In the genomic region with DNA sequence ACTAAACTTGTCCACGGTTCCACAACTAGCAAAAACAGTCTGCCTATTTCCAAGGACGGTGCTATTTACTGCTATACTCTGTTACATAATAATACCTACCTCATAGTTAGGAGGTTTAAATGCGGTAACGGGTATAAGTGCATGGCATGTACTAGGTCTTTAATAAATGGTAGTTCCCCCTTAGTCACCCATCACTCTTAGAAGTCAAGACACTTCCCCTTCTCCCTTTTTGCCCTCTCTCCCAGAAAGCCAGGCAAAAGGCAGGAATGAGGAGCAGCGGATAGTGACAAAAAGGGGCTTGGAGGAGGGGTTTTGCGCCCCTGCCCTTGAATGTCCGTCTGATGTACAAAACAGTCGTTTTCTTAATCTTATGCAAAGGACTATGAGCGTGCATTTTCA, we compare ENCODE assay signal across 12 cellular contexts. TPM values are rescaled to one million over a fixed set of nuclear protein-coding genes. Genes with fewer than 3 reads are reported as not detected.
DNase-seq lines count a peak whose midpoint lies in the region; ATAC-seq and TF ChIP-seq lines count a peak whose summit lies in the region.
"Had no signal": no experiment of that assay in that cellular context is flagged by ENCODE, and none has a peak within 500 bp of the region (broad histone marks: within the 10 kb centered on the region; RNA-seq: fewer than 3 reads in every experiment).

No MANE protein-coding gene starts in this region.

- H3K9ac ChIP-seq in MM.1S (ENCODE audit: low read length) (no peak overlapping the region), neuronal stem cell (ENCODE audit: low read depth, low read length, poor library complexity) (no peak overlapping the region)

- peaks cover 31% of the 10 kb centered on the region for H3F3A ChIP-seq in MM.1S (ENCODE audit: insufficient read depth, low read length)

- WGBS in neuronal stem cell (ENCODE audit: extremely low coverage in 2 of 2, insufficient read length in 2 of 2, insufficient replicate concordance in 1 of 2), 2 donors: no CpG with 5 or more reads among the region's 9 CpGs

- H2AFZ ChIP-seq in MM.1S (ENCODE audit: low read length) (peak overlapping the region; percentile 79), neuronal stem cell (ENCODE audit: low read length) (peak overlapping the region; percentile 36)

- TF ChIP-seq POLR2A in GM18505 (IDR thresholded peaks at IDR 0.05; ENCODE audit: borderline replicate concordance, extremely low read depth, insufficient read depth, insufficient read length): no peak

- CTCF ChIA-PET in CD8-positive, alpha-beta memory T cell (lab: Charles Lee): no interaction called here

- H3K9me3 Mint-ChIP-seq in CD8-positive, alpha-beta memory T cell: no peaks in the 10 kb centered on the region
- H3K9me3 Mint-ChIP-seq in brain: peaks cover 0 to 4% (median 0%) of the 10 kb centered on the region in 5 experiments

- H3K36me3 Mint-ChIP-seq in CD8-positive, alpha-beta memory T cell: peaks cover 0 to 34% (median 2%) of the 10 kb centered on the region in 3 donors
- peaks cover 21% of the 10 kb centered on the region for H3K36me3 Mint-ChIP-seq in brain

- no peak for DNase-seq in CD8-positive, alpha-beta memory T cell
- DNase-seq in MM.1S (no peak), neuronal stem cell (ENCODE audit: low spot score) (no peak), NCI-H69 (lab: John Stamatoyannopoulos, UW) (no peak), HAP-1 (ENCODE audit: low spot score in 2 of 2) (no peak), NCI-H774 (lab: John Stamatoyannopoulos, UW) (no peak)
- DNase-seq: foreskin fibroblast; mesendoderm; NCI-H446 treated with DMSO at 0.1 percent for 48 hours; stimulated activated CD4-positive, alpha-beta T cell treated with anti-CD3 and anti-CD28 coated beads, Interleukin-12 subunit alpha, Interleukin-12 subunit beta, amount 100 ng/mL, for 4 hours had no signal

- H3K4me1 ChIP-seq in CD8-positive, alpha-beta memory T cell (ENCODE audit: insufficient read depth, low read length): peaks cover 38% of the 10 kb centered on the region
- H3K4me1 ChIP-seq in MM.1S (ENCODE audit: low read length): peaks cover 13% of the 10 kb centered on the region
- H3K4me1 ChIP-seq in neuronal stem cell (ENCODE audit: control insufficient read depth in 2 of 2, insufficient read depth in 1 of 2, low read depth in 1 of 2, low read length in 2 of 2): peaks cover 10 to 11% of the 10 kb centered on the region in 2 donors
- H3K4me1 ChIP-seq in HAP-1: peaks cover 27% of the 10 kb centered on the region

- H3K27ac Mint-ChIP-seq in CD8-positive, alpha-beta memory T cell: peak overlapping the region in 6 of 8 donors; percentile 47 to 98 (median 76)
- H3K27ac Mint-ChIP-seq in brain: peak overlapping the region; percentile 91 to 99 (median 97)

- H3K9me2 ChIP-seq in MM.1S (replicated peaks; ENCODE audit: insufficient read depth, low read length): no peaks in the 10 kb centered on the region

- H3K36me3 ChIP-seq in CD8-positive, alpha-beta memory T cell (ENCODE audit: insufficient read depth, low read length): no peaks in the 10 kb centered on the region
- H3K36me3 ChIP-seq in MM.1S (replicated peaks; ENCODE audit: insufficient read depth, low read length) (no peaks in the 10 kb centered on the region), neuronal stem cell (replicated peaks in 1 of 2; ENCODE audit: control insufficient read depth in 2 of 2, insufficient read depth in 2 of 2, low read length in 2 of 2) (peaks cover 2 to 21% of the 10 kb centered on the region in 2 donors), HAP-1 (replicated peaks) (peaks cover 17% of the 10 kb centered on the region)

- H3K9me3 ChIP-seq in CD8-positive, alpha-beta memory T cell (ENCODE audit: low read length): no peaks in the 10 kb centered on the region
- H3K9me3 ChIP-seq in MM.1S (replicated peaks; ENCODE audit: insufficient read depth, low read length): no peaks in the 10 kb centered on the region
- no peaks in the 10 kb centered on the region for H3K9me3 ChIP-seq in neuronal stem cell (replicated peaks in 1 of 2; ENCODE audit: control insufficient read depth in 2 of 2, insufficient read depth in 1 of 2, low read depth in 1 of 2, low read length in 2 of 2)
- H3K9me3 ChIP-seq in HAP-1: no peaks in the 10 kb centered on the region

- no peak overlapping the region for H4K91ac ChIP-seq in neuronal stem cell (ENCODE audit: low read depth, low read length, poor library complexity)

- no peak overlapping the region for H3K14ac ChIP-seq in neuronal stem cell (ENCODE audit: low read length)

- no peak for ATAC-seq in GM18505 (IDR thresholded peaks at IDR 0.05; ENCODE audit: unreplicated experiment)

- H4K20me1 ChIP-seq in MM.1S (ENCODE audit: insufficient read depth, low read length): 0 out of 2 replicates have a peak, but pooled peaks cover 2% of the 10 kb centered on the region

- peak overlapping the region; percentile 14 for H2BK12ac ChIP-seq in neuronal stem cell (ENCODE audit: low read length)

- in situ Hi-C loops in HAP-1 (cut with MboI; ENCODE audit: low sequenced_read_pairs): no loop called here

- H4K8ac ChIP-seq in neuronal stem cell (ENCODE audit: low read depth, low read length): no peak overlapping the region

- H3K27ac ChIP-seq in CD8-positive, alpha-beta memory T cell (ENCODE audit: low read depth, low read length): peak overlapping the region; percentile 74
- H3K27ac ChIP-seq in MM.1S (ENCODE audit: low read length) (no peak overlapping the region), neuronal stem cell (replicated peaks; ENCODE audit: low read length) (no peak overlapping the region)

- H3K27me3 Mint-ChIP-seq in CD8-positive, alpha-beta memory T cell: peaks cover 0 to 3% of the 10 kb centered on the region in 2 donors
- H3K27me3 Mint-ChIP-seq in brain: peaks cover 19% of the 10 kb centered on the region

- H2AK5ac ChIP-seq in neuronal stem cell (ENCODE audit: low read depth, low read length): no peak overlapping the region

- no peaks in the 10 kb centered on the region for H3K27me3 ChIP-seq in CD8-positive, alpha-beta memory T cell (ENCODE audit: insufficient read depth, low read length, poor library complexity, severe bottlenecking)
- H3K27me3 ChIP-seq in MM.1S (replicated peaks; ENCODE audit: insufficient read depth, low read length): no peaks in the 10 kb centered on the region
- no peaks in the 10 kb centered on the region for H3K27me3 ChIP-seq in neuronal stem cell (ENCODE audit: control insufficient read depth in 3 of 3, insufficient read depth in 3 of 3, low read depth in 1 of 3, low read length in 3 of 3)
- no peaks in the 10 kb centered on the region for H3K27me3 ChIP-seq in HAP-1 (ENCODE audit: low read depth)

- no peak overlapping the region for H2BK5ac ChIP-seq in neuronal stem cell (ENCODE audit: low read length)

- H3K4me1 Mint-ChIP-seq in CD8-positive, alpha-beta memory T cell: peaks cover 42 to 67% (median 59%) of the 10 kb centered on the region in 3 donors
- peaks cover 76% of the 10 kb centered on the region for H3K4me1 Mint-ChIP-seq in brain

- TF ChIP-seq CTCF in MM.1S (IDR thresholded peaks at IDR 0.05; ENCODE audit: low read length) (no peak), brain (conservative IDR thresholded peaks at IDR 0.05) (no peak)

- peaks cover 62% of the 10 kb centered on the region for H3K79me2 ChIP-seq in MM.1S (ENCODE audit: low read length)

- no peak overlapping the region for H3K23ac ChIP-seq in neuronal stem cell (ENCODE audit: low read depth, low read length, poor library complexity)

- POLR2A ChIA-PET in CD8-positive, alpha-beta memory T cell (lab: Charles Lee): no interaction called here

- H3K79me1 ChIP-seq in neuronal stem cell (ENCODE audit: low read depth, low read length): peaks cover 5% of the 10 kb centered on the region

- no peak overlapping the region for H3K4ac ChIP-seq in neuronal stem cell (ENCODE audit: low read length)

- no peak overlapping the region for H3K18ac ChIP-seq in neuronal stem cell (ENCODE audit: low read length)

- no peak overlapping the region for H2BK15ac ChIP-seq in neuronal stem cell (ENCODE audit: low read length)

- H3K4me3 ChIP-seq in CD8-positive, alpha-beta memory T cell (ENCODE audit: low read length): peak overlapping the region; percentile 86
- H3K4me3 ChIP-seq in MM.1S (ENCODE audit: low read length) (no peak overlapping the region), neuronal stem cell (ENCODE audit: low read length in 2 of 2) (no peak overlapping the region), HAP-1 (no peak overlapping the region)

- H2BK120ac ChIP-seq in neuronal stem cell (ENCODE audit: low read depth, low read length): no peak overlapping the region

- H3K4me2 ChIP-seq in MM.1S (ENCODE audit: low read depth, low read length): no peak overlapping the region
- no peak overlapping the region for H3K4me2 ChIP-seq in neuronal stem cell (ENCODE audit: insufficient read depth, low read length, poor library complexity, severe bottlenecking)

- H3K4me3 Mint-ChIP-seq in CD8-positive, alpha-beta memory T cell: peak overlapping the region in 6 of 7 donors; percentile 89 to 96 (median 91)
- H3K4me3 Mint-ChIP-seq in brain: peak overlapping the region; percentile 89 to 98 (median 95)

RNA-seq across cellular contexts. Expression of a gene that starts 1.1 kb away (rescaled TPM):
- total RNA-seq in CD8-positive, alpha-beta memory T cell: 10 to 100 TPM; 79.9 to 81.9 TPM
- 80.7 TPM for polyA plus RNA-seq in CD8-positive, alpha-beta memory T cell
- polyA plus RNA-seq in brain (ENCODE audit: insufficient read depth, low read depth, low replicate concordance): 45.1 TPM
- 88.7 TPM for polyA plus RNA-seq in neuronal stem cell (2013, experiment 1 of 2)
- polyA plus RNA-seq in neuronal stem cell (2013, experiment 2 of 2): 90.7 TPM

RNA-seq across cellular contexts. Expression of a gene that starts 3.0 kb away (rescaled TPM):
- total RNA-seq in CD8-positive, alpha-beta memory T cell: 10 to 100 TPM; 37.1 to 38.3 TPM
- 27.0 TPM for polyA plus RNA-seq in CD8-positive, alpha-beta memory T cell
- 187 TPM for polyA plus RNA-seq in brain (ENCODE audit: insufficient read depth, low read depth, low replicate concordance)
- 126 TPM for polyA plus RNA-seq in neuronal stem cell (2013, experiment 1 of 2)
- 131 TPM for polyA plus RNA-seq in neuronal stem cell (2013, experiment 2 of 2)

RNA-seq across cellular contexts. Expression of a gene that starts 52.8 kb away (rescaled TPM):
- 10 to 100 TPM; 32.5 to 36.0 TPM for total RNA-seq in CD8-positive, alpha-beta memory T cell
- 28.8 TPM for polyA plus RNA-seq in CD8-positive, alpha-beta memory T cell
- 34.5 TPM for polyA plus RNA-seq in brain (ENCODE audit: insufficient read depth, low read depth, low replicate concordance)
- 24.5 TPM for polyA plus RNA-seq in neuronal stem cell (2013, experiment 1 of 2)
- polyA plus RNA-seq in neuronal stem cell (2013, experiment 2 of 2): 24.9 TPM

RNA-seq across cellular contexts. Expression of a gene that starts 55.9 kb away (rescaled TPM):
- total RNA-seq in CD8-positive, alpha-beta memory T cell: 10 to 100 TPM; 22.7 to 24.2 TPM
- 38.1 TPM for polyA plus RNA-seq in CD8-positive, alpha-beta memory T cell
- 123 TPM for polyA plus RNA-seq in brain (ENCODE audit: insufficient read depth, low read depth, low replicate concordance)
- 43.3 TPM for polyA plus RNA-seq in neuronal stem cell (2013, experiment 1 of 2)
- polyA plus RNA-seq in neuronal stem cell (2013, experiment 2 of 2): 44.0 TPM
